Comparison of ENCODE assay signal across 19 cellular contexts in the genomic region with DNA sequence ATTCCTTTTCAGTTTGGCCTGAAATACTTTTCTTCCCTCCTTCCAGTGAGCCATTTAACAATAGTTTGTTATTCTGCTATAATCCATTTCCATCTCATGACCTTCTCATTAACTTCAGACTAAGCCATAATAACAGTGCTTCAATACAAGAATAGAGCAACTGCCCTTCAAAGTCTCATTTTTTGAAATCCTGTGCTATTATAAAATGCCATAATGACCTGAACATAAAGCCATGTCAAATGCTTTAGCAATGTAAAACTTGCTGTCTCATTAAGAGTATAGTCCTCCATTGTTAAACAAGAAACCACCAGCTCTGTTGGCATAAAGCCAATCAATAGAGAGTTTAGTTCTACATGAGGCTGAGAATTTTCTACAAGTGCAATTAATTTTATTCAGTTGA. TPM values are rescaled to one million over a fixed set of nuclear protein-coding genes. Genes with fewer than 3 reads are reported as not detected.
"Had no signal": no experiment of that assay in that cellular context is flagged by ENCODE, and none has a peak within 500 bp of the region (broad histone marks: within the 10 kb centered on the region; RNA-seq: fewer than 3 reads in every experiment).

No MANE protein-coding gene starts in this region.

- H3K4me1 ChIP-seq: lower lobe of right lung, parathyroid adenoma, right atrium auricular region, thyroid gland had no signal

- H3K4me3 Mint-ChIP-seq: activated CD4-positive, alpha-beta T cell treated with anti-CD3 and anti-CD28 coated beads, Interleukin-2, amount 10 ng/mL, durations not matched to agents 7 days and 5 days; activated naive CD8-positive, alpha-beta T cell treated with anti-CD3 and anti-CD28 coated beads for 36 hours; activated T-helper 1 cell treated with anti-CD3 and anti-CD28 coated beads, Interleukin-12 subunit alpha, Interleukin-12 subunit beta, Interleukin-2, Interleukin-4 antibody, amounts not matched to agents 30 ng/mL and 10 ng/mL and 1 ng/mL, durations not matched to agents 14 hours and 24 hours and 36 hours; central memory CD8-positive, alpha-beta T cell; stimulated activated naive B cell treated with anti-CD40 and anti-IgM and Interleukin-4, amounts not matched to agents 10 μg/mL and 1 μg/mL and 100 μg/mL, for 72 hours had no signal

- H3K9me3 Mint-ChIP-seq: central memory CD8-positive, alpha-beta T cell had no signal

- DNase-seq: activated CD4-positive, alpha-beta T cell treated with anti-CD3 and anti-CD28 coated beads, Interleukin-2, amount 10 ng/mL, durations not matched to agents 7 days and 5 days; activated CD4-positive, CD25-positive, alpha-beta regulatory T cell; activated CD8-positive, alpha-beta memory T cell treated with anti-CD3 and anti-CD28 coated beads for 24 hours; activated naive CD8-positive, alpha-beta T cell treated with anti-CD3 and anti-CD28 coated beads for 36 hours; brain microvascular endothelial cell; head of caudate nucleus; lower lobe of right lung; midbrain; stimulated activated CD4-positive, alpha-beta T cell treated with anti-CD3 and anti-CD28 coated beads, Interleukin-15, amount 100 ng/mL, for 24 hours; stimulated activated CD4-positive, alpha-beta T cell treated with anti-CD3 and anti-CD28 coated beads, Interleukin-4, amount 100 ng/mL, for 1 hour; stimulated activated naive B cell treated with anti-CD40 and anti-IgM and Interleukin-4, amounts not matched to agents 10 μg/mL and 1 μg/mL and 100 μg/mL, for 72 hours; thyroid gland had no signal

- H3K4me1 Mint-ChIP-seq: activated CD4-positive, alpha-beta T cell treated with anti-CD3 and anti-CD28 coated beads, Interleukin-2, amount 10 ng/mL, durations not matched to agents 7 days and 5 days; activated naive CD8-positive, alpha-beta T cell treated with anti-CD3 and anti-CD28 coated beads for 36 hours; central memory CD8-positive, alpha-beta T cell; stimulated activated naive B cell treated with anti-CD40 and anti-IgM and Interleukin-4, amounts not matched to agents 10 μg/mL and 1 μg/mL and 100 μg/mL, for 72 hours had no signal

- H3K27ac Mint-ChIP-seq: activated CD4-positive, alpha-beta T cell treated with anti-CD3 and anti-CD28 coated beads, Interleukin-2, amount 10 ng/mL, durations not matched to agents 7 days and 5 days; activated naive CD8-positive, alpha-beta T cell treated with anti-CD3 and anti-CD28 coated beads for 36 hours; activated T-helper 1 cell treated with anti-CD3 and anti-CD28 coated beads, Interleukin-12 subunit alpha, Interleukin-12 subunit beta, Interleukin-2, Interleukin-4 antibody, amounts not matched to agents 30 ng/mL and 10 ng/mL and 1 ng/mL, durations not matched to agents 14 hours and 24 hours and 36 hours; stimulated activated naive B cell treated with anti-CD40 and anti-IgM and Interleukin-4, amounts not matched to agents 10 μg/mL and 1 μg/mL and 100 μg/mL, for 72 hours had no signal

- H3K9me3 ChIP-seq: neutrophil, thyroid gland had no signal

- H3K27me3 ChIP-seq: brain microvascular endothelial cell, neutrophil, right atrium auricular region, thyroid gland had no signal

- H3K27me3 Mint-ChIP-seq: activated CD4-positive, alpha-beta T cell treated with anti-CD3 and anti-CD28 coated beads, Interleukin-2, amount 10 ng/mL, durations not matched to agents 7 days and 5 days; activated naive CD8-positive, alpha-beta T cell treated with anti-CD3 and anti-CD28 coated beads for 36 hours; central memory CD8-positive, alpha-beta T cell; stimulated activated naive B cell treated with anti-CD40 and anti-IgM and Interleukin-4, amounts not matched to agents 10 μg/mL and 1 μg/mL and 100 μg/mL, for 72 hours had no signal

- H3K4me3 ChIP-seq: coronary artery, lower lobe of right lung, right atrium auricular region, skin epidermis, thyroid gland had no signal

- H3K36me3 ChIP-seq: brain microvascular endothelial cell, lower lobe of right lung, neutrophil, right atrium auricular region, thyroid gland had no signal

RNA-seq across cellular contexts. Expression of gene AK5, which starts 53.0 kb away (rescaled TPM):
- total RNA-seq: activated T-helper 1 cell treated with anti-CD3 and anti-CD28 coated beads, Interleukin-12 subunit alpha, Interleukin-12 subunit beta, Interleukin-2, Interleukin-4 antibody, amounts not matched to agents 30 ng/mL and 10 ng/mL and 1 ng/mL, durations not matched to agents 14 hours and 24 hours and 36 hours had no signal
